ENCODE assay signal across 16 cellular contexts in genomic region chr2:219638217-219638947, GRCh38. TPM values are rescaled to one million over a fixed set of nuclear protein-coding genes. Genes with fewer than 3 reads are reported as not detected.
A peak's percentile ranks its signal among the peaks of the same experiment; 100 is the strongest.
DNase-seq lines count a peak whose midpoint lies in the region; ATAC-seq, FAIRE-seq and TF ChIP-seq lines count a peak whose summit lies in the region.
"Had no signal": no experiment of that assay in that cellular context is flagged by ENCODE, and none has a peak within 500 bp of the region (broad histone marks: within the 10 kb centered on the region; RNA-seq: fewer than 3 reads in every experiment).

No MANE protein-coding gene starts in this region.

- H3K36me3 ChIP-seq in BE2C = no peaks in the 10 kb centered on the region
- peaks cover 11 to 20% of the 10 kb centered on the region in 2 experiments for H3K36me3 ChIP-seq in keratinocyte (ENCODE audit: control insufficient read depth in 2 of 2, extremely low read depth in 1 of 2, insufficient read depth in 2 of 2, low read length in 2 of 2)
- H3K36me3 ChIP-seq: stomach had no signal

- H3K4me1 ChIP-seq in BE2C (no peaks in the 10 kb centered on the region; the same call in 1 of the 2 replicates), keratinocyte (ENCODE audit: control insufficient read depth, extremely low read depth, insufficient read depth, low read length) (peaks cover 4% of the 10 kb centered on the region)

- peak overlapping the region; percentile 42 for H3K27ac Mint-ChIP-seq in central memory CD8-positive, alpha-beta T cell (ENCODE audit: low read depth)
- H3K27ac Mint-ChIP-seq: activated T-cell treated with anti-CD3 and anti-CD28 coated beads, Interleukin-2, amount 50 U/mL, for 24 hours had no signal

- no peak for TF ChIP-seq POLR2A in H54 (IDR thresholded peaks at IDR 0.05; ENCODE audit: low read depth, low read length)

- H3K4me1 Mint-ChIP-seq in central memory CD8-positive, alpha-beta T cell = peaks cover 15% of the 10 kb centered on the region

- H3K4me3 ChIP-seq in BE2C (ENCODE audit: low read depth, low read length) (no peak overlapping the region), keratinocyte (ENCODE audit: control insufficient read depth in 2 of 3, extremely low read depth in 1 of 3, insufficient read depth in 2 of 3, low read depth in 1 of 3, low read length in 3 of 3) (no peak overlapping the region)
- H3K4me3 ChIP-seq: GM23248, SJSA1, stomach had no signal

- H3K36me3 Mint-ChIP-seq in central memory CD8-positive, alpha-beta T cell (ENCODE audit: insufficient read depth) = peaks cover 1% of the 10 kb centered on the region

- dilution Hi-C loops in keratinocyte (cut with MboI; ENCODE audit: extremely low pct_ligation_motif_present, low sequenced_read_pairs) = no loop called here

- DNase-seq in BE2C (no peak), H54 (ENCODE audit: insufficient read length, low spot score) (peak; percentile 3), keratinocyte (ENCODE audit: low read depth, low spot score) (no peak), DMS153 treated with DMSO at 0.1 percent for 48 hours (lab: John Stamatoyannopoulos, UW; ENCODE audit: unreplicated experiment) (no peak)
- no peak for DNase-seq in central memory CD8-positive, alpha-beta T cell (ENCODE audit: low spot score in 2 of 2)
- no peak for DNase-seq in activated CD4-positive, alpha-beta T cell treated with anti-CD3 and anti-CD28 coated beads for 1 hour
- DNase-seq: activated T-cell treated with anti-CD3 and anti-CD28 coated beads, Interleukin-2, amount 50 U/mL, for 24 hours; amniotic stem cell; NCI-H1092 treated with DMSO at 0.1 percent for 48 hours; NCI-H524; stomach had no signal

- no peak overlapping the region for H3K4me2 ChIP-seq in keratinocyte (ENCODE audit: control insufficient read depth, extremely low read depth, insufficient read depth, low read depth, low read length)

- TF ChIP-seq CTCF in BE2C (IDR thresholded peaks at IDR 0.05; ENCODE audit: low read depth, low read length) = peak; percentile 28; the same call in 1 of the 2 replicates
- peak; percentile 47 to 63 (median 48) for TF ChIP-seq CTCF in keratinocyte (optimal IDR thresholded peaks at IDR 0.05 in 1 of 3, IDR thresholded peaks at IDR 0.05 in 1 of 3, conservative IDR thresholded peaks at IDR 0.05 in 1 of 3; ENCODE audit: extremely low read depth in 1 of 3, insufficient read depth in 2 of 3, low read length in 3 of 3)

- no peak for ATAC-seq in central memory CD8-positive, alpha-beta T cell (replicated peaks; ENCODE audit: extremely low read depth, poor library complexity, severe bottlenecking)
- ATAC-seq in HG02852 (IDR thresholded peaks at IDR 0.05; ENCODE audit: unreplicated experiment) (no peak), GM18511 (IDR thresholded peaks at IDR 0.05; ENCODE audit: unreplicated experiment) (no peak)
- ATAC-seq: sciatic nerve had no signal

- H3K27me3 ChIP-seq in BE2C = no peaks in the 10 kb centered on the region
- no peaks in the 10 kb centered on the region for H3K27me3 ChIP-seq in keratinocyte (ENCODE audit: control insufficient read depth, extremely low read depth, insufficient read depth, low read length)
- H3K27me3 ChIP-seq: SJSA1 had no signal

- H2AFZ ChIP-seq in keratinocyte (ENCODE audit: control insufficient read depth, low read length) = no peak overlapping the region
- H2AFZ ChIP-seq: GM23248 had no signal

- H3K9me1 ChIP-seq in keratinocyte (ENCODE audit: control insufficient read depth, extremely low read depth, insufficient read depth, low read length) = no peaks in the 10 kb centered on the region

- H3K4me3 Mint-ChIP-seq in central memory CD8-positive, alpha-beta T cell = peak overlapping the region; percentile 36
- H3K4me3 Mint-ChIP-seq: activated T-cell treated with anti-CD3 and anti-CD28 coated beads, Interleukin-2, amount 50 U/mL, for 24 hours had no signal

- H4K20me1 ChIP-seq in keratinocyte (ENCODE audit: control insufficient read depth, extremely low read depth, insufficient read depth, low read length) = no peaks in the 10 kb centered on the region

- no peaks in the 10 kb centered on the region for H3K9me3 Mint-ChIP-seq in central memory CD8-positive, alpha-beta T cell
- H3K9me3 Mint-ChIP-seq: activated T-cell treated with anti-CD3 and anti-CD28 coated beads, Interleukin-2, amount 50 U/mL, for 24 hours had no signal

- no peak overlapping the region for H3K9ac ChIP-seq in keratinocyte (ENCODE audit: control insufficient read depth, extremely low read depth, insufficient read depth, low read length)
- H3K9ac ChIP-seq: GM23248 had no signal

- H3K9me3 ChIP-seq in BE2C (no peaks in the 10 kb centered on the region), keratinocyte (ENCODE audit: control insufficient read depth, low read depth, low read length) (no peaks in the 10 kb centered on the region)
- H3K9me3 ChIP-seq: SJSA1, stomach had no signal

- H3K27me3 Mint-ChIP-seq in central memory CD8-positive, alpha-beta T cell = peaks cover 29% of the 10 kb centered on the region

- no peak overlapping the region for H3K27ac ChIP-seq in keratinocyte (ENCODE audit: control insufficient read depth, insufficient read depth, low read length)
- H3K27ac ChIP-seq: GM23248, SJSA1, stomach had no signal

- no peaks in the 10 kb centered on the region for H3K79me2 ChIP-seq in keratinocyte (ENCODE audit: control insufficient read depth, insufficient read depth, low read length)

- FAIRE-seq in H54 (lab: Jason Lieb, UNC) (no peak), keratinocyte (lab: Jason Lieb, UNC) (no peak)

RNA-seq across cellular contexts. Expression of gene SLC4A3, which starts 11.0 kb away (rescaled TPM):
- 28.9 TPM for polyA plus RNA-seq in BE2C (2012; ENCODE audit: insufficient read depth, insufficient read length, low read depth)
- polyA plus RNA-seq in keratinocyte = 6.2 to 11.4 TPM (median 9.6 TPM) in 3 replicates
- polyA plus RNA-seq in keratinocyte (2011; ENCODE audit: low read depth) = 0.92 TPM
- 3.2 and 7.6 TPM in 2 replicates for polyA plus RNA-seq in keratinocyte (2011; cell fraction: cytosol; rRNA removed)
- 35.2 and 46.0 TPM in 2 replicates for polyA plus RNA-seq in keratinocyte (2011; cell fraction: nucleus; rRNA removed)
- polyA plus RNA-seq in keratinocyte (2012; ENCODE audit: low replicate concordance) = 2.5 and 13.2 TPM in 2 replicates
- polyA minus RNA-seq in keratinocyte = 7.6 to 18.9 TPM (median 9.6 TPM) in 3 replicates
- 6.7 TPM for polyA minus RNA-seq in keratinocyte (2011; cell fraction: cytosol; rRNA and poly(A)+ RNA removed)
- 14.5 and 14.7 TPM in 2 replicates for polyA minus RNA-seq in keratinocyte (2011; cell fraction: nucleus; rRNA and poly(A)+ RNA removed)

RNA-seq across cellular contexts. Expression of gene STK11IP, which starts 40.7 kb away (rescaled TPM):
- 72.5 TPM for polyA plus RNA-seq in BE2C (2012; ENCODE audit: insufficient read depth, insufficient read length, low read depth)
- 10.0 to 13.5 TPM (median 13.4 TPM) in 3 replicates for polyA plus RNA-seq in keratinocyte
- polyA plus RNA-seq in keratinocyte (2011; ENCODE audit: low read depth) = 7.9 TPM
- 7.3 and 10.7 TPM in 2 replicates for polyA plus RNA-seq in keratinocyte (2011; cell fraction: cytosol; rRNA removed)
- 40.6 and 52.8 TPM in 2 replicates for polyA plus RNA-seq in keratinocyte (2011; cell fraction: nucleus; rRNA removed)
- 15.7 and 16.2 TPM in 2 replicates for polyA plus RNA-seq in keratinocyte (2012; ENCODE audit: low replicate concordance)
- polyA minus RNA-seq in keratinocyte = 18.1 to 35.9 TPM (median 29.5 TPM) in 3 replicates
- 15.9 TPM for polyA minus RNA-seq in keratinocyte (2011; cell fraction: cytosol; rRNA and poly(A)+ RNA removed)
- 21.6 and 24.9 TPM in 2 replicates for polyA minus RNA-seq in keratinocyte (2011; cell fraction: nucleus; rRNA and poly(A)+ RNA removed)
